18 cellular contexts compared by ENCODE assay signal in the genomic region with DNA sequence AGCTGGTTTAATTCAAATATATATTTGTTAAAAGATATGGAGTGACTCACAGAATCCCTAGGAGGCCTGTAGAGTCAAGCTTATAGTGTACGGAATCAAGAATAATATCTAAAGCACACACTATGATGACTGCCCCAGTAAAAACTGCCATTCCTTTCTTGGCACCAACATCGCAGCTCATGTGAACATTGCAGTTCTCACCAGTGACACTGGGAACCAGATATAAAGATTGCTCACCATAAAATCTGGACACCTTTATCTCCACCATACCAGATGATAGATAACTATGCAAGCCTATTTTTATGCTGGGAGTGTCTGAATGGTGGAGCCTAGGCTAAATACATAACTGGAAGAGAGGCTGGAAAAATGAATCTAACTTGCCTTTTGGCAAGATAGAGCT.
DNase-seq lines count a peak whose midpoint lies in the region; ATAC-seq and TF ChIP-seq lines count a peak whose summit lies in the region.
"Had no signal": no experiment of that assay in that cellular context is flagged by ENCODE, and none has a peak within 500 bp of the region (broad histone marks: within the 10 kb centered on the region; RNA-seq: fewer than 3 reads in every experiment).

No MANE protein-coding gene starts in this region.

- no peaks in the 10 kb centered on the region for H3K27me3 ChIP-seq in IMR-90 (ENCODE audit: control insufficient read depth, insufficient read depth, low read length)
- H3K27me3 ChIP-seq: BLaER1 treated with 17β-estradiol and CSF1 and Interleukin-3, amounts not matched to agents 10 nM and 100 nM had no signal

- dilution Hi-C loops in IMR-90 (cut with HindIII; ENCODE audit: low sequenced_read_pairs, unreplicated experiment) = no loop called here

- no peak overlapping the region for H3K4me3 ChIP-seq in IMR-90 (ENCODE audit: insufficient read depth, low read depth, low read length)
- no peak overlapping the region for H3K4me3 ChIP-seq in choroid plexus epithelial cell (ENCODE audit: low read depth, low read length)
- H3K4me3 ChIP-seq: BLaER1 treated with 17β-estradiol and CSF1 and Interleukin-3, amounts not matched to agents 10 nM and 100 nM; GM23338 had no signal

- H3K36me3 ChIP-seq in IMR-90 (ENCODE audit: control insufficient read depth, insufficient read depth, low read length) = no peaks in the 10 kb centered on the region
- H3K36me3 ChIP-seq: BLaER1 treated with 17β-estradiol and CSF1 and Interleukin-3, amounts not matched to agents 10 nM and 100 nM had no signal

- peaks cover 3% of the 10 kb centered on the region for H3K4me1 ChIP-seq in IMR-90 (ENCODE audit: control insufficient read depth, insufficient read depth, low read length)

- no peak overlapping the region for H3K4ac ChIP-seq in IMR-90 (ENCODE audit: low read depth, low read length)

- no peaks in the 10 kb centered on the region for H3K36me3 Mint-ChIP-seq in osteocyte (ENCODE audit: unreplicated experiment)
- H3K36me3 Mint-ChIP-seq: CD8-positive, alpha-beta memory T cell had no signal

- H3K4me2 ChIP-seq in IMR-90 (ENCODE audit: low read depth, low read length) = no peak overlapping the region
- H3K4me2 ChIP-seq: BLaER1 treated with 17β-estradiol and CSF1 and Interleukin-3, amounts not matched to agents 10 nM and 100 nM; GM23338 had no signal

- H2BK5ac ChIP-seq in IMR-90 (ENCODE audit: low read depth, low read length, poor library complexity, severe bottlenecking) = peak overlapping the region; percentile 10

- H2BK20ac ChIP-seq in IMR-90 (ENCODE audit: low read depth, low read length) = no peak overlapping the region; the same call in 1 of the 2 replicates

- H3K9me3 Mint-ChIP-seq in osteocyte (ENCODE audit: unreplicated experiment) = peaks cover 14% of the 10 kb centered on the region
- H3K9me3 Mint-ChIP-seq: GM23338 had no signal

- no peak overlapping the region for H3K14ac ChIP-seq in IMR-90 (replicated peaks; ENCODE audit: low read depth, low read length)

- no peaks in the 10 kb centered on the region for H4K20me1 ChIP-seq in IMR-90 (ENCODE audit: insufficient read depth, low read length)
- H4K20me1 ChIP-seq: BLaER1 treated with 17β-estradiol and CSF1 and Interleukin-3, amounts not matched to agents 10 nM and 100 nM had no signal

- CTCF ChIA-PET in IMR-90 (lab: Yijun Ruan, JAX) = interaction anchor here (0.8 kb wide), 1 partner anchor 486 kb away, joined by 3 read pairs; no protein-coding TSS in a partner anchor

- peak overlapping the region; percentile 48 for H2AK5ac ChIP-seq in IMR-90 (ENCODE audit: low read depth, low read length)

- BruUV-seq in IMR-90 (replicated peaks; lab: Mats Ljungman, UMichigan) = no TSS peak

- no peak for TF ChIP-seq CTCF in IMR-90 (conservative IDR thresholded peaks at IDR 0.05; ENCODE audit: low read depth, low read length)
- no peak for TF ChIP-seq CTCF in choroid plexus epithelial cell (conservative IDR thresholded peaks at IDR 0.05; ENCODE audit: low read depth, low read length)
- TF ChIP-seq CTCF in GM10266 (IDR thresholded peaks at IDR 0.05; ENCODE audit: control insufficient read depth, insufficient read depth, low read depth, missing control alignments) = no peak
- no peak for TF ChIP-seq CTCF in osteocyte (IDR thresholded peaks at IDR 0.05)

- H3K9ac ChIP-seq in IMR-90 (ENCODE audit: low read depth, low read length) = no peak overlapping the region
- H3K9ac ChIP-seq: BLaER1 treated with 17β-estradiol and CSF1 and Interleukin-3, amounts not matched to agents 10 nM and 100 nM had no signal

- H3K4me3 Mint-ChIP-seq in osteocyte (ENCODE audit: unreplicated experiment) = no peak overlapping the region
- H3K4me3 Mint-ChIP-seq: B cell; CD8-positive, alpha-beta memory T cell; GM23338 had no signal

- H3K9me1 ChIP-seq in IMR-90 (ENCODE audit: insufficient read depth, low read length) = no peaks in the 10 kb centered on the region

- H3K79me1 ChIP-seq in IMR-90 (ENCODE audit: low read depth in 1 of 2, low read length in 2 of 2) = no peaks in the 10 kb centered on the region

- H3K23ac ChIP-seq in IMR-90 (ENCODE audit: low read depth, low read length) = no peak overlapping the region

- no peak overlapping the region for H2AK9ac ChIP-seq in IMR-90 (replicated peaks; ENCODE audit: low read depth, low read length, poor library complexity)

- H2BK120ac ChIP-seq in IMR-90 (ENCODE audit: low read depth, low read length) = no peak overlapping the region

- H3K27me3 Mint-ChIP-seq in osteocyte (ENCODE audit: unreplicated experiment) = no peaks in the 10 kb centered on the region
- H3K27me3 Mint-ChIP-seq: B cell; CD8-positive, alpha-beta memory T cell had no signal

- no peak overlapping the region for H4K91ac ChIP-seq in IMR-90 (ENCODE audit: insufficient read depth, low read depth, low read length)

- TF ChIP-seq POLR2A in IMR-90 (IDR thresholded peaks at IDR 0.05; ENCODE audit: low read depth, low read length) = no peak

- H4K8ac ChIP-seq in IMR-90 (ENCODE audit: low read depth in 2 of 2, low read length in 2 of 2) = no peak overlapping the region

- no peak overlapping the region for H4K5ac ChIP-seq in IMR-90 (ENCODE audit: low read depth, low read length)

- no peak for TF ChIP-seq RAD21 in IMR-90 (IDR thresholded peaks at IDR 0.05; ENCODE audit: low read length)

- no peaks in the 10 kb centered on the region for H3K4me1 Mint-ChIP-seq in osteocyte (ENCODE audit: unreplicated experiment)
- H3K4me1 Mint-ChIP-seq: B cell; CD8-positive, alpha-beta memory T cell had no signal

- POLR2A ChIA-PET in IMR-90 (lab: Charles Lee; ENCODE audit: unreplicated experiment) = no interaction called here

- no peak overlapping the region for H3K56ac ChIP-seq in IMR-90 (ENCODE audit: extremely low read depth, insufficient read depth, low read length)

- intact Hi-C loops in IMR-90 (cut with micrococcal nuclease) (loop anchor here (5.0 to 10.0 kb wide), 2 partner anchors 216 to 243 kb away; no protein-coding TSS in a partner anchor), left colon (cut with DNase I, micrococcal nuclease) (no loop called here)

- no peak overlapping the region for H2AFZ ChIP-seq in IMR-90 (replicated peaks; ENCODE audit: low read length, poor library complexity)
- H2AFZ ChIP-seq: GM23338 had no signal

- peak overlapping the region; percentile 39; the same call in 1 of the 2 replicates for H3K18ac ChIP-seq in IMR-90 (ENCODE audit: low read depth, low read length)

- H3K27ac ChIP-seq in IMR-90 (ENCODE audit: insufficient read depth, low read length) = no peak overlapping the region
- H3K27ac ChIP-seq: BLaER1 treated with 17β-estradiol and CSF1 and Interleukin-3, amounts not matched to agents 10 nM and 100 nM; HL-60 had no signal

- WGBS in IMR-90 (ENCODE audit: extremely low coverage in 2 of 2, insufficient read length in 1 of 2), 2 experiments = no CpG with 5 or more reads among the region's 2 CpGs

- no peaks in the 10 kb centered on the region for H3K9me3 ChIP-seq in IMR-90 (ENCODE audit: control insufficient read depth, insufficient read depth, low read length)

- ATAC-seq in IMR-90 (ENCODE audit: low read depth) (no peak), left colon (peak; percentile 33)
- ATAC-seq: GM23338 had no signal

- DNase-seq in IMR-90 (peak; percentile 11), choroid plexus epithelial cell (ENCODE audit: low read depth) (peak; percentile 16), left colon (no peak), GM10266 (ENCODE audit: extremely low spot score) (no peak), glomerular visceral epithelial cell (ENCODE audit: extremely low spot score) (no peak), osteocyte (ENCODE audit: extremely low spot score, unreplicated experiment) (no peak), pons (ENCODE audit: low spot score) (no peak)
- DNase-seq: CD8-positive, alpha-beta memory T cell; COR-L47; DMS 273 treated with DMSO at 0.1 percent for 48 hours; DMS53; DND-41; GDM1; HCEC 1CT had no signal

- 0 out of 3 replicates have a peak overlapping the region, but pooled peaks have one; percentile 65 for H2BK15ac ChIP-seq in IMR-90 (ENCODE audit: low read depth, low read length)

- H3K27ac Mint-ChIP-seq in osteocyte (ENCODE audit: unreplicated experiment) = no peak overlapping the region
- H3K27ac Mint-ChIP-seq: B cell; CD8-positive, alpha-beta memory T cell; GM23338 had no signal

- in situ Hi-C loops in IMR-90 (cut with MboI; ENCODE audit: low sequenced_read_pairs) = loop anchor here (5.0 kb wide), 1 partner anchor 461 kb away; no protein-coding TSS in a partner anchor

TF ChIP-seq in IMR-90, 13 proteins besides CTCF, POLR2A, EP300 and RAD21 (continues in another document):
- TF ChIP-seq MXI1 (IDR thresholded peaks at IDR 0.05; ENCODE audit: borderline replicate concordance, low read depth, low read length) (no peak), RCOR1 (IDR thresholded peaks at IDR 0.05; ENCODE audit: insufficient replicate concordance, low read length) (no peak), MAFK (IDR thresholded peaks at IDR 0.05; ENCODE audit: low read depth, low read length) (no peak), CHD1 (IDR thresholded peaks at IDR 0.05; ENCODE audit: low read depth, low read length) (no peak), NFE2L2 (IDR thresholded peaks at IDR 0.05; ENCODE audit: low read depth, low read length) (no peak), RFX5 (IDR thresholded peaks at IDR 0.05; ENCODE audit: low read depth, low read length) (no peak), MAZ (IDR thresholded peaks at IDR 0.05; ENCODE audit: borderline replicate concordance, low read depth, low read length) (no peak), FOS (IDR thresholded peaks at IDR 0.05; ENCODE audit: low read depth, low read length) (no peak), SMC3 (IDR thresholded peaks at IDR 0.05; ENCODE audit: low read depth, low read length) (no peak), BHLHE40 (IDR thresholded peaks at IDR 0.05; ENCODE audit: low read depth, low read length) (no peak)
- TF ChIP-seq, protein P1, sequence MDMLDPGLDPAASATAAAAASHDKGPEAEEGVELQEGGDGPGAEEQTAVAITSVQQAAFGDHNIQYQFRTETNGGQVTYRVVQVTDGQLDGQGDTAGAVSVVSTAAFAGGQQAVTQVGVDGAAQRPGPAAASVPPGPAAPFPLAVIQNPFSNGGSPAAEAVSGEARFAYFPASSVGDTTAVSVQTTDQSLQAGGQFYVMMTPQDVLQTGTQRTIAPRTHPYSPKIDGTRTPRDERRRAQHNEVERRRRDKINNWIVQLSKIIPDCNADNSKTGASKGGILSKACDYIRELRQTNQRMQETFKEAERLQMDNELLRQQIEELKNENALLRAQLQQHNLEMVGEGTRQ (IDR thresholded peaks at IDR 0.05; ENCODE audit: low read depth, low read length) = no peak
- TF ChIP-seq, protein P2, sequence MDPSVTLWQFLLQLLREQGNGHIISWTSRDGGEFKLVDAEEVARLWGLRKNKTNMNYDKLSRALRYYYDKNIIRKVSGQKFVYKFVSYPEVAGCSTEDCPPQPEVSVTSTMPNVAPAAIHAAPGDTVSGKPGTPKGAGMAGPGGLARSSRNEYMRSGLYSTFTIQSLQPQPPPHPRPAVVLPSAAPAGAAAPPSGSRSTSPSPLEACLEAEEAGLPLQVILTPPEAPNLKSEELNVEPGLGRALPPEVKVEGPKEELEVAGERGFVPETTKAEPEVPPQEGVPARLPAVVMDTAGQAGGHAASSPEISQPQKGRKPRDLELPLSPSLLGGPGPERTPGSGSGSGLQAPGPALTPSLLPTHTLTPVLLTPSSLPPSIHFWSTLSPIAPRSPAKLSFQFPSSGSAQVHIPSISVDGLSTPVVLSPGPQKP (IDR thresholded peaks at IDR 0.05; ENCODE audit: borderline replicate concordance, low read depth, low read length) = no peak

Comparison
In these comparisons a context has a peak if more than half of its experiments do, and no peak if none do; other contexts are left out.
1. DNase-seq: peak in IMR-90 (single experiment) and choroid plexus epithelial cell (single experiment); none in left colon (0 of 2), GM10266 (single experiment), glomerular visceral epithelial cell (single experiment), osteocyte (single experiment) and pons (single experiment).